21 cellular contexts compared by ENCODE assay signal in genomic region chr7:93025389-93025788, GRCh38.
DNase-seq lines count a peak whose midpoint lies in the region; ATAC-seq, FAIRE-seq and TF ChIP-seq lines count a peak whose summit lies in the region.
"Had no signal": no experiment of that assay in that cellular context is flagged by ENCODE, and none has a peak within 500 bp of the region (broad histone marks: within the 10 kb centered on the region; RNA-seq: fewer than 3 reads in every experiment).

No MANE protein-coding gene starts in this region.

- H3K27ac ChIP-seq in DND-41 (ENCODE audit: low read length) (no peak overlapping the region), neural cell (ENCODE audit: low read length) (peak overlapping the region; percentile 5)
- H3K27ac ChIP-seq: BLaER1 treated with 17β-estradiol and CSF1 and Interleukin-3, amounts not matched to agents 10 nM and 100 nM; GM23248 had no signal

- H3K4me1 ChIP-seq in DND-41 (ENCODE audit: insufficient read depth, low read length): no peaks in the 10 kb centered on the region
- H3K4me1 ChIP-seq: BLaER1 treated with 17β-estradiol and CSF1 and Interleukin-3, amounts not matched to agents 10 nM and 100 nM had no signal

- peak; percentile 39 for ATAC-seq in activated CD8-positive, alpha-beta T cell treated with anti-CD3 and anti-CD28 coated beads for 36 hours
- no peak for ATAC-seq in activated CD8-positive, alpha-beta T cell treated with anti-CD3 and anti-CD28 coated beads, Interleukin-2, amount 10 ng/mL, durations not matched to agents 7 days and 5 days
- peak; percentile 74 for ATAC-seq in DND-41 (ENCODE audit: insufficient read depth, low read depth)
- ATAC-seq: HCT116, HepG2 had no signal

- H3K9ac ChIP-seq in DND-41 (ENCODE audit: low read depth, low read length): no peak overlapping the region
- no peak overlapping the region for H3K9ac ChIP-seq in neural cell (ENCODE audit: low read length)
- H3K9ac ChIP-seq: BLaER1 treated with 17β-estradiol and CSF1 and Interleukin-3, amounts not matched to agents 10 nM and 100 nM; GM23248 had no signal

- H3K36me3 ChIP-seq in DND-41 (ENCODE audit: insufficient read depth, low read length): no peaks in the 10 kb centered on the region
- H3K36me3 ChIP-seq in neural cell (ENCODE audit: insufficient read depth, low read length): no peaks in the 10 kb centered on the region
- no peaks in the 10 kb centered on the region for H3K36me3 ChIP-seq in H7 (replicated peaks; ENCODE audit: control insufficient read depth, insufficient read depth, low read length)
- H3K36me3 ChIP-seq: BLaER1 treated with 17β-estradiol and CSF1 and Interleukin-3, amounts not matched to agents 10 nM and 100 nM had no signal

- TF ChIP-seq EP300 in neural cell (conservative IDR thresholded peaks at IDR 0.05; ENCODE audit: poor library complexity, severe bottlenecking): no peak

- H3K9me3 ChIP-seq in DND-41 (ENCODE audit: insufficient read depth, low read length, severe bottlenecking) (peaks cover 3% of the 10 kb centered on the region), neural cell (ENCODE audit: low read length) (no peaks in the 10 kb centered on the region)

- TF ChIP-seq CTCF in activated CD8-positive, alpha-beta T cell treated with anti-CD3 and anti-CD28 coated beads for 36 hours (IDR thresholded peaks at IDR 0.05): no peak
- no peak for TF ChIP-seq CTCF in DND-41 (IDR thresholded peaks at IDR 0.05; ENCODE audit: borderline replicate concordance, extremely low read depth, low read length, poor library complexity, severe bottlenecking)
- no peak for TF ChIP-seq CTCF in neural cell (IDR thresholded peaks at IDR 0.05; ENCODE audit: poor library complexity, severe bottlenecking)

- FAIRE-seq in HTR-8/SVneo (lab: Jason Lieb, UNC): no peak
- FAIRE-seq: D721Med, GM12892, GM18507, H54, HepG2 had no signal

- H3K79me2 ChIP-seq in DND-41 (ENCODE audit: insufficient read depth, low read length): no peaks in the 10 kb centered on the region
- no peaks in the 10 kb centered on the region for H3K79me2 ChIP-seq in neural cell (replicated peaks; ENCODE audit: insufficient read depth, low read length)

- H3K4me1 Mint-ChIP-seq in activated CD8-positive, alpha-beta T cell treated with anti-CD3 and anti-CD28 coated beads for 36 hours (ENCODE audit: low read depth): peaks cover 10% of the 10 kb centered on the region
- H3K4me1 Mint-ChIP-seq in activated CD8-positive, alpha-beta T cell treated with anti-CD3 and anti-CD28 coated beads, Interleukin-2, amount 10 ng/mL, durations not matched to agents 7 days and 5 days (ENCODE audit: low read depth): peaks cover 5% of the 10 kb centered on the region
- H3K4me1 Mint-ChIP-seq: B cell; CD8-positive, alpha-beta memory T cell had no signal

- CTCF ChIA-PET in activated CD8-positive, alpha-beta T cell treated with anti-CD3 and anti-CD28 coated beads for 36 hours (lab: Charles Lee): interaction anchor here (1.1 kb wide), 1 partner anchor 117 kb away, joined by 3 read pairs; no protein-coding TSS in a partner anchor
- CTCF ChIA-PET in activated CD8-positive, alpha-beta T cell treated with anti-CD3 and anti-CD28 coated beads, Interleukin-2, amount 10 ng/mL, durations not matched to agents 7 days and 5 days (lab: Charles Lee): interaction anchor here (0.6 to 1.2 kb wide), 3 partner anchors 14 to 462 kb away, joined by 3 to 5 read pairs (median 3); no protein-coding TSS in a partner anchor

- H3K36me3 Mint-ChIP-seq in activated CD8-positive, alpha-beta T cell treated with anti-CD3 and anti-CD28 coated beads for 36 hours (ENCODE audit: low read depth): no peaks in the 10 kb centered on the region
- no peaks in the 10 kb centered on the region for H3K36me3 Mint-ChIP-seq in activated CD8-positive, alpha-beta T cell treated with anti-CD3 and anti-CD28 coated beads, Interleukin-2, amount 10 ng/mL, durations not matched to agents 7 days and 5 days (ENCODE audit: low read depth)
- H3K36me3 Mint-ChIP-seq: IgD-negative memory B cell had no signal

- peaks cover 3% of the 10 kb centered on the region for H3K9me3 Mint-ChIP-seq in activated CD8-positive, alpha-beta T cell treated with anti-CD3 and anti-CD28 coated beads for 36 hours
- H3K9me3 Mint-ChIP-seq in activated CD8-positive, alpha-beta T cell treated with anti-CD3 and anti-CD28 coated beads, Interleukin-2, amount 10 ng/mL, durations not matched to agents 7 days and 5 days (ENCODE audit: insufficient read depth): peaks cover 6% of the 10 kb centered on the region

- no peak overlapping the region for H3K27ac Mint-ChIP-seq in activated CD8-positive, alpha-beta T cell treated with anti-CD3 and anti-CD28 coated beads for 36 hours
- no peak overlapping the region for H3K27ac Mint-ChIP-seq in activated CD8-positive, alpha-beta T cell treated with anti-CD3 and anti-CD28 coated beads, Interleukin-2, amount 10 ng/mL, durations not matched to agents 7 days and 5 days
- H3K27ac Mint-ChIP-seq: B cell; CD8-positive, alpha-beta memory T cell; HFFc6; IgD-negative memory B cell had no signal

- H3K4me2 ChIP-seq in DND-41 (ENCODE audit: insufficient read depth, low read length) (no peak overlapping the region), neural cell (ENCODE audit: low read length) (no peak overlapping the region)
- H3K4me2 ChIP-seq: BLaER1 treated with 17β-estradiol and CSF1 and Interleukin-3, amounts not matched to agents 10 nM and 100 nM had no signal

- H3K9me2 ChIP-seq in neural cell (ENCODE audit: insufficient read depth, low read length): no peaks in the 10 kb centered on the region

- DNase-seq in activated CD8-positive, alpha-beta T cell treated with anti-CD3 and anti-CD28 coated beads for 36 hours: no peak
- no peak for DNase-seq in activated CD8-positive, alpha-beta T cell treated with anti-CD3 and anti-CD28 coated beads, Interleukin-2, amount 10 ng/mL, durations not matched to agents 7 days and 5 days
- DNase-seq in DND-41 (no peak), NCI-H82 (lab: John Stamatoyannopoulos, UW) (peak; percentile 23), HTR-8/SVneo (ENCODE audit: insufficient read length, low spot score) (no peak), H7 (no peak)
- DNase-seq: CD8-positive, alpha-beta memory T cell; COR-L47; GDM1; GM23248; HFFc6 had no signal

- H4K20me1 ChIP-seq in DND-41 (ENCODE audit: insufficient read depth, low read length): no peaks in the 10 kb centered on the region
- no peaks in the 10 kb centered on the region for H4K20me1 ChIP-seq in neural cell (ENCODE audit: insufficient read depth)
- H4K20me1 ChIP-seq: BLaER1 treated with 17β-estradiol and CSF1 and Interleukin-3, amounts not matched to agents 10 nM and 100 nM had no signal

- no peak overlapping the region for H2AFZ ChIP-seq in DND-41 (ENCODE audit: low read depth, low read length)
- H2AFZ ChIP-seq in neural cell (ENCODE audit: low read depth, low read length): no peak overlapping the region
- H2AFZ ChIP-seq: GM23248 had no signal

- POLR2A ChIA-PET in activated CD8-positive, alpha-beta T cell treated with anti-CD3 and anti-CD28 coated beads for 36 hours (lab: Charles Lee): no interaction called here
- POLR2A ChIA-PET in activated CD8-positive, alpha-beta T cell treated with anti-CD3 and anti-CD28 coated beads, Interleukin-2, amount 10 ng/mL, durations not matched to agents 7 days and 5 days (lab: Charles Lee): interaction anchor here (0.6 kb wide), 1 partner anchor 39 kb away, joined by 3 read pairs; no protein-coding TSS in a partner anchor

- H3F3A ChIP-seq in neural cell (ENCODE audit: insufficient read depth, low read length, poor library complexity, severe bottlenecking): no peaks in the 10 kb centered on the region

- intact Hi-C loops in activated CD8-positive, alpha-beta T cell treated with anti-CD3 and anti-CD28 coated beads for 36 hours (cut with micrococcal nuclease): no loop called here

- peaks cover 11% of the 10 kb centered on the region for H3K27me3 Mint-ChIP-seq in activated CD8-positive, alpha-beta T cell treated with anti-CD3 and anti-CD28 coated beads for 36 hours
- peaks cover 6% of the 10 kb centered on the region for H3K27me3 Mint-ChIP-seq in activated CD8-positive, alpha-beta T cell treated with anti-CD3 and anti-CD28 coated beads, Interleukin-2, amount 10 ng/mL, durations not matched to agents 7 days and 5 days (ENCODE audit: low read depth)

- no peak overlapping the region for H3K4me3 Mint-ChIP-seq in activated CD8-positive, alpha-beta T cell treated with anti-CD3 and anti-CD28 coated beads for 36 hours
- no peak overlapping the region for H3K4me3 Mint-ChIP-seq in activated CD8-positive, alpha-beta T cell treated with anti-CD3 and anti-CD28 coated beads, Interleukin-2, amount 10 ng/mL, durations not matched to agents 7 days and 5 days
- H3K4me3 Mint-ChIP-seq: B cell; CD8-positive, alpha-beta memory T cell; HFFc6; IgD-negative memory B cell had no signal

- H3K27me3 ChIP-seq in DND-41 (ENCODE audit: insufficient read depth, low read length, poor library complexity) (no peaks in the 10 kb centered on the region), neural cell (ENCODE audit: insufficient read depth, low read depth, low read length) (no peaks in the 10 kb centered on the region), H7 (ENCODE audit: control insufficient read depth, insufficient read depth, low read length) (no peaks in the 10 kb centered on the region)
- H3K27me3 ChIP-seq: BLaER1 treated with 17β-estradiol and CSF1 and Interleukin-3, amounts not matched to agents 10 nM and 100 nM had no signal

- H3K4me3 ChIP-seq in DND-41 (ENCODE audit: low read depth in 1 of 2, low read length in 2 of 2) (no peak overlapping the region), neural cell (ENCODE audit: low read length) (no peak overlapping the region), H7 (ENCODE audit: insufficient read depth, low read depth, low read length) (no peak overlapping the region)
- H3K4me3 ChIP-seq: BLaER1 treated with 17β-estradiol and CSF1 and Interleukin-3, amounts not matched to agents 10 nM and 100 nM; GM23248 had no signal

- TF ChIP-seq RAD21 in neural cell (conservative IDR thresholded peaks at IDR 0.05): no peak
